16 cellular contexts compared by ENCODE assay signal in genomic region chr18:48854780-48855179, GRCh38.
"Had no signal": no experiment of that assay in that cellular context is flagged by ENCODE, and none has a peak within 500 bp of the region (broad histone marks: within the 10 kb centered on the region; RNA-seq: fewer than 3 reads in every experiment).

No MANE protein-coding gene starts in this region.

- H3K4me1 ChIP-seq: body of pancreas had no signal

- DNase-seq: activated gamma-delta T cell treated with Interleukin-2 at 50 U/mL for 16 hours; activated naive CD8-positive, alpha-beta T cell treated with anti-CD3 and anti-CD28 coated beads for 36 hours; activated T-cell treated with anti-CD3 and anti-CD28 coated beads, Interleukin-2, amount 50 U/mL, for 72 hours; body of pancreas; central memory CD4-positive, alpha-beta T cell; hypothalamus; mammary epithelial cell; sigmoid colon; SK-N-SH; spleen; stimulated activated CD4-positive, alpha-beta T cell treated with anti-CD3 and anti-CD28 coated beads, Interleukin-4, amount 100 ng/mL, for 4 hours; stimulated activated naive CD8-positive, alpha-beta T cell treated with anti-CD3 and anti-CD28 coated beads, Interleukin-15, Interleukin-2, amounts not matched to agents 100 U/mL and 50 U/mL, for 24 hours; substantia nigra; tibial artery had no signal

- H3K27ac ChIP-seq: body of pancreas, sigmoid colon, spleen, tibial artery had no signal

- ATAC-seq: activated CD4-positive, CD25-positive, alpha-beta regulatory T cell treated with anti-CD3 and anti-CD28 coated beads, Interleukin-2, amount 50 U/mL, for 24 hours; body of pancreas; left lobe of liver; stimulated activated naive CD8-positive, alpha-beta T cell treated with anti-CD3 and anti-CD28 coated beads, Interleukin-15, Interleukin-2, amounts not matched to agents 100 U/mL and 50 U/mL, for 24 hours had no signal

- H3K27ac Mint-ChIP-seq: activated naive CD8-positive, alpha-beta T cell treated with anti-CD3 and anti-CD28 coated beads for 36 hours; activated T-cell treated with anti-CD3 and anti-CD28 coated beads, Interleukin-2, amount 50 U/mL, for 72 hours had no signal

- H3K4me3 Mint-ChIP-seq: activated naive CD8-positive, alpha-beta T cell treated with anti-CD3 and anti-CD28 coated beads for 36 hours; activated T-cell treated with anti-CD3 and anti-CD28 coated beads, Interleukin-2, amount 50 U/mL, for 72 hours had no signal

- H3K4me3 ChIP-seq: body of pancreas, sigmoid colon, spleen, tibial artery had no signal

- H3K27me3 Mint-ChIP-seq: activated naive CD8-positive, alpha-beta T cell treated with anti-CD3 and anti-CD28 coated beads for 36 hours had no signal

- H3K36me3 Mint-ChIP-seq: activated naive CD8-positive, alpha-beta T cell treated with anti-CD3 and anti-CD28 coated beads for 36 hours had no signal

- H3K4me2 ChIP-seq: SK-N-SH had no signal

- H3K27me3 ChIP-seq: body of pancreas, sigmoid colon, spleen, tibial artery had no signal

- H3K9me3 ChIP-seq: body of pancreas, sigmoid colon, SK-N-SH, spleen, tibial artery had no signal

- H3K9me3 Mint-ChIP-seq: activated naive CD8-positive, alpha-beta T cell treated with anti-CD3 and anti-CD28 coated beads for 36 hours; activated T-cell treated with anti-CD3 and anti-CD28 coated beads, Interleukin-2, amount 50 U/mL, for 72 hours had no signal

- H3K9ac ChIP-seq: SK-N-SH had no signal
